In the genomic region with DNA sequence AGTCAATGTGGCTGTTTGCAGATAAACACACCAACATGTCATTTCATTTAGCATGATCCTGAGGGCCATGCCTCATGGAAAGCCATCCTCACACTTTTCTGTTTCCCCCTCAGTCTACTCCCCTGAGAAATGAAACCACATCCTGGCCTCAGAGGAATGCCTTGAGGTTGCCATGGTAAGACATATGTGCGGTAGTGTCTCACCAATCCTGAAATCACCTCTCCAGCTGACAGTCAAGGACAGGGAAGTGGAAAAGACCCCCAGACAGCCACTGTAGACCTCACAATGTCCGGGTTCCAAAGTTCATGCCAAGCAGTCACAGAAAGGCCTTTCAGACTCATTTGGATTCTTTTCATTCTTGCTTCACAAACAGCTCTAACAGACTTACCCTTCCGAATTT, we compare ENCODE assay signal across 2 cellular contexts.
TF ChIP-seq lines count a peak whose summit lies in the region.

No MANE protein-coding gene starts in this region.

TF ChIP-seq in IMR-90, 13 proteins besides CTCF, POLR2A, EP300 and RAD21:
- TF ChIP-seq RCOR1 (IDR thresholded peaks at IDR 0.05; ENCODE audit: insufficient replicate concordance, low read length) (no peak), SMC3 (IDR thresholded peaks at IDR 0.05; ENCODE audit: low read depth, low read length) (no peak), RFX5 (IDR thresholded peaks at IDR 0.05; ENCODE audit: low read depth, low read length) (no peak), NFE2L2 (IDR thresholded peaks at IDR 0.05; ENCODE audit: low read depth, low read length) (no peak), MAZ (IDR thresholded peaks at IDR 0.05; ENCODE audit: borderline replicate concordance, low read depth, low read length) (no peak), FOS (IDR thresholded peaks at IDR 0.05; ENCODE audit: low read depth, low read length) (no peak), CHD1 (IDR thresholded peaks at IDR 0.05; ENCODE audit: low read depth, low read length) (no peak), MXI1 (IDR thresholded peaks at IDR 0.05; ENCODE audit: borderline replicate concordance, low read depth, low read length) (no peak), MAFK (IDR thresholded peaks at IDR 0.05; ENCODE audit: low read depth, low read length) (no peak), BHLHE40 (IDR thresholded peaks at IDR 0.05; ENCODE audit: low read depth, low read length) (no peak), CEBPB (IDR thresholded peaks at IDR 0.05; ENCODE audit: low read depth, low read length) (no peak)
- TF ChIP-seq, protein P1, sequence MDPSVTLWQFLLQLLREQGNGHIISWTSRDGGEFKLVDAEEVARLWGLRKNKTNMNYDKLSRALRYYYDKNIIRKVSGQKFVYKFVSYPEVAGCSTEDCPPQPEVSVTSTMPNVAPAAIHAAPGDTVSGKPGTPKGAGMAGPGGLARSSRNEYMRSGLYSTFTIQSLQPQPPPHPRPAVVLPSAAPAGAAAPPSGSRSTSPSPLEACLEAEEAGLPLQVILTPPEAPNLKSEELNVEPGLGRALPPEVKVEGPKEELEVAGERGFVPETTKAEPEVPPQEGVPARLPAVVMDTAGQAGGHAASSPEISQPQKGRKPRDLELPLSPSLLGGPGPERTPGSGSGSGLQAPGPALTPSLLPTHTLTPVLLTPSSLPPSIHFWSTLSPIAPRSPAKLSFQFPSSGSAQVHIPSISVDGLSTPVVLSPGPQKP (IDR thresholded peaks at IDR 0.05; ENCODE audit: borderline replicate concordance, low read depth, low read length) = no peak
- TF ChIP-seq, protein P2, sequence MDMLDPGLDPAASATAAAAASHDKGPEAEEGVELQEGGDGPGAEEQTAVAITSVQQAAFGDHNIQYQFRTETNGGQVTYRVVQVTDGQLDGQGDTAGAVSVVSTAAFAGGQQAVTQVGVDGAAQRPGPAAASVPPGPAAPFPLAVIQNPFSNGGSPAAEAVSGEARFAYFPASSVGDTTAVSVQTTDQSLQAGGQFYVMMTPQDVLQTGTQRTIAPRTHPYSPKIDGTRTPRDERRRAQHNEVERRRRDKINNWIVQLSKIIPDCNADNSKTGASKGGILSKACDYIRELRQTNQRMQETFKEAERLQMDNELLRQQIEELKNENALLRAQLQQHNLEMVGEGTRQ (IDR thresholded peaks at IDR 0.05; ENCODE audit: low read depth, low read length) = no peak

TF ChIP-seq in GM12878, 131 proteins besides CTCF, POLR2A, EP300 and RAD21:
- TF ChIP-seq RUNX3 (IDR thresholded peaks at IDR 0.05; ENCODE audit: low read length) (peak; percentile 54), TBL1XR1 (IDR thresholded peaks at IDR 0.05; ENCODE audit: low read depth, low read length) (no peak)
- TF ChIP-seq, protein P3, sequence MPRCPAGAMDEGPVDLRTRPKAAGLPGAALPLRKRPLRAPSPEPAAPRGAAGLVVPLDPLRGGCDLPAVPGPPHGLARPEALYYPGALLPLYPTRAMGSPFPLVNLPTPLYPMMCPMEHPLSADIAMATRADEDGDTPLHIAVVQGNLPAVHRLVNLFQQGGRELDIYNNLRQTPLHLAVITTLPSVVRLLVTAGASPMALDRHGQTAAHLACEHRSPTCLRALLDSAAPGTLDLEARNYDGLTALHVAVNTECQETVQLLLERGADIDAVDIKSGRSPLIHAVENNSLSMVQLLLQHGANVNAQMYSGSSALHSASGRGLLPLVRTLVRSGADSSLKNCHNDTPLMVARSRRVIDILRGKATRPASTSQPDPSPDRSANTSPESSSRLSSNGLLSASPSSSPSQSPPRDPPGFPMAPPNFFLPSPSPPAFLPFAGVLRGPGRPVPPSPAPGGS (IDR thresholded peaks at IDR 0.05; ENCODE audit: borderline replicate concordance, insufficient read depth, low read depth, low read length, poor library complexity, severe bottlenecking) = no peak
